Comparison of ENCODE assay signal across 11 cellular contexts in genomic region chr10:27345455-27345909, GRCh38.
DNase-seq lines count a peak whose midpoint lies in the region; ATAC-seq and TF ChIP-seq lines count a peak whose summit lies in the region.
"Had no signal": no experiment of that assay in that cellular context is flagged by ENCODE, and none has a peak within 500 bp of the region (broad histone marks: within the 10 kb centered on the region; RNA-seq: fewer than 3 reads in every experiment).

No MANE protein-coding gene starts in this region.

- no peak overlapping the region for H3K4me3 ChIP-seq in neutrophil (ENCODE audit: low read depth in 1 of 2, low read length in 1 of 2)

- H3K27me3 ChIP-seq in neutrophil: no peaks in the 10 kb centered on the region

- peak; percentile 31 to 38 for ATAC-seq in activated T-cell treated with anti-CD3 and anti-CD28 coated beads, Interleukin-2, amount 50 U/mL, for 72 hours (replicated peaks in 1 of 2)
- peak; percentile 54 for ATAC-seq in HG02571 (IDR thresholded peaks at IDR 0.05; ENCODE audit: unreplicated experiment)

- H3K27ac Mint-ChIP-seq in activated T-cell treated with anti-CD3 and anti-CD28 coated beads, Interleukin-2, amount 50 U/mL, for 72 hours: peak overlapping the region; percentile 84

- H3K36me3 Mint-ChIP-seq in activated T-cell treated with anti-CD3 and anti-CD28 coated beads, Interleukin-2, amount 50 U/mL, for 72 hours (ENCODE audit: insufficient read depth in 2 of 2): no peaks in the 10 kb centered on the region

- no peaks in the 10 kb centered on the region for H3K9me3 ChIP-seq in neutrophil

- H3K9me3 Mint-ChIP-seq in activated T-cell treated with anti-CD3 and anti-CD28 coated beads, Interleukin-2, amount 50 U/mL, for 72 hours: no peaks in the 10 kb centered on the region

- no peak for TF ChIP-seq CTCF in neutrophil (IDR thresholded peaks at IDR 0.05)

- peak overlapping the region; percentile 30 for H3K27ac ChIP-seq in neutrophil

- no peaks in the 10 kb centered on the region for H3K36me3 ChIP-seq in neutrophil

- peaks cover 27 to 28% of the 10 kb centered on the region in 2 experiments for H3K4me1 ChIP-seq in neutrophil (ENCODE audit: control insufficient read depth in 1 of 2, insufficient read depth in 1 of 2, low read depth in 1 of 2, low read length in 1 of 2)

- DNase-seq in activated T-cell treated with anti-CD3 and anti-CD28 coated beads, Interleukin-2, amount 50 U/mL, for 72 hours: no peak
- DNase-seq in activated T-cell treated with anti-CD3 and anti-CD28 coated beads for 4 hours (no peak), Kasumi-1 (lab: John Stamatoyannopoulos, UW) (peak; percentile 17 to 21), NCI-H1436 (lab: John Stamatoyannopoulos, UW) (no peak), cardiac septum (ENCODE audit: low spot score) (no peak), CD1c-positive myeloid dendritic cell (ENCODE audit: extremely low spot score) (no peak)
- DNase-seq: NCI-H187 treated with DMSO at 0.1 percent for 48 hours, right cardiac atrium, SHP77 had no signal

- peaks cover 17% of the 10 kb centered on the region for H3K27me3 Mint-ChIP-seq in activated T-cell treated with anti-CD3 and anti-CD28 coated beads, Interleukin-2, amount 50 U/mL, for 72 hours (ENCODE audit: low read depth)

- intact Hi-C loops in cardiac septum (cut with DNase I): no loop called here

- peak overlapping the region; percentile 55 to 81 for H3K4me3 Mint-ChIP-seq in activated T-cell treated with anti-CD3 and anti-CD28 coated beads, Interleukin-2, amount 50 U/mL, for 72 hours

- peaks cover 37% of the 10 kb centered on the region for H3K4me1 Mint-ChIP-seq in activated T-cell treated with anti-CD3 and anti-CD28 coated beads, Interleukin-2, amount 50 U/mL, for 72 hours (ENCODE audit: low read depth)

Comparison
In these comparisons a context has a peak if more than half of its experiments do, and no peak if none do; other contexts are left out.
1. DNase-seq: peak in Kasumi-1 (2 of 2); none in activated T-cell treated with anti-CD3 and anti-CD28 coated beads, Interleukin-2, amount 50 U/mL, for 72 hours (0 of 2), activated T-cell treated with anti-CD3 and anti-CD28 coated beads for 4 hours (single experiment), NCI-H1436 (single experiment), cardiac septum (single experiment) and CD1c-positive myeloid dendritic cell (single experiment).